Comparison of ENCODE assay signal across 1 cellular context in genomic region chr10:112739219-112739969, GRCh38.
TF ChIP-seq lines count a peak whose summit lies in the region.

No MANE protein-coding gene starts in this region.

TF ChIP-seq in HepG2, 621 proteins besides CTCF, POLR2A, EP300 and RAD21 (continued from another document and continues in another):
- TF ChIP-seq ZMYM3 (CRISPR knock-in tag; IDR thresholded peaks at IDR 0.05): no peak; the same call in 1 of the 2 replicates
- no peak for TF ChIP-seq SAFB2 (CRISPR knock-in tag; IDR thresholded peaks at IDR 0.05; ENCODE audit: borderline replicate concordance, low read depth)
- TF ChIP-seq TFAP4 (IDR thresholded peaks at IDR 0.05; ENCODE audit: borderline replicate concordance, low read depth): peak; percentile 84; the same call in 1 of the 2 replicates
- TF ChIP-seq MBNL3 (CRISPR knock-in tag; conservative IDR thresholded peaks at IDR 0.05): no peak
- no peak for TF ChIP-seq WIZ (CRISPR knock-in tag; IDR thresholded peaks at IDR 0.05)
- no peak for TF ChIP-seq RNF2 (conservative IDR thresholded peaks at IDR 0.05; ENCODE audit: low read depth)
- peak; percentile 85 for TF ChIP-seq HNF1B (CRISPR knock-in tag; IDR thresholded peaks at IDR 0.05)
- TF ChIP-seq ZNF83 (CRISPR knock-in tag; IDR thresholded peaks at IDR 0.05; ENCODE audit: borderline replicate concordance): no peak
- TF ChIP-seq ZNF543 (CRISPR knock-in tag; IDR thresholded peaks at IDR 0.05): peak; percentile 55; the same call in 1 of the 2 replicates
- TF ChIP-seq DNMT3B (CRISPR knock-in tag; conservative IDR thresholded peaks at IDR 0.05): no peak
- no peak for TF ChIP-seq ZNF101 (CRISPR knock-in tag; IDR thresholded peaks at IDR 0.05; ENCODE audit: borderline replicate concordance, low read depth)
- no peak for TF ChIP-seq CENPX (CRISPR knock-in tag; IDR thresholded peaks at IDR 0.05)
- TF ChIP-seq ZNF264 (CRISPR knock-in tag; IDR thresholded peaks at IDR 0.05): peak; percentile 88
- TF ChIP-seq PHF5A (CRISPR knock-in tag; IDR thresholded peaks at IDR 0.05; ENCODE audit: low read depth, unreplicated experiment): peak; percentile 7
- TF ChIP-seq ZNF326 (CRISPR knock-in tag; IDR thresholded peaks at IDR 0.05; ENCODE audit: borderline replicate concordance): no peak
- 0 out of 2 replicates have a peak, but pooled peaks have one; percentile 40 for TF ChIP-seq TOPORS (CRISPR knock-in tag; IDR thresholded peaks at IDR 0.05)
- peak; percentile 29; the same call in 1 of the 2 replicates for TF ChIP-seq PRDM15 (CRISPR knock-in tag; IDR thresholded peaks at IDR 0.05)
- no peak for TF ChIP-seq RAD51 (IDR thresholded peaks at IDR 0.05; ENCODE audit: borderline replicate concordance)
- TF ChIP-seq ZNF644 (CRISPR knock-in tag; IDR thresholded peaks at IDR 0.05; ENCODE audit: low read depth): peak; percentile 93
- no peak for TF ChIP-seq DR1 (CRISPR knock-in tag; IDR thresholded peaks at IDR 0.05)
- TF ChIP-seq ZNF12 (CRISPR knock-in tag; IDR thresholded peaks at IDR 0.05): no peak; the same call in 1 of the 2 replicates
- TF ChIP-seq HOXD1 (CRISPR knock-in tag; IDR thresholded peaks at IDR 0.05): peak; percentile 91
- no peak for TF ChIP-seq IRF9 (CRISPR knock-in tag; IDR thresholded peaks at IDR 0.05; ENCODE audit: borderline replicate concordance)
- TF ChIP-seq BCL3 (CRISPR knock-in tag; IDR thresholded peaks at IDR 0.05): no peak
- TF ChIP-seq ZNF34 (CRISPR knock-in tag; IDR thresholded peaks at IDR 0.05; ENCODE audit: borderline replicate concordance): no peak; the same call in 1 of the 2 replicates
- no peak for TF ChIP-seq ZNF280B (CRISPR knock-in tag; IDR thresholded peaks at IDR 0.05; ENCODE audit: borderline replicate concordance)
- no peak for TF ChIP-seq ZFP36L1 (CRISPR knock-in tag; IDR thresholded peaks at IDR 0.05)
- no peak for TF ChIP-seq BORCS8-MEF2B (CRISPR knock-in tag; IDR thresholded peaks at IDR 0.05)
- TF ChIP-seq ZBTB20 (CRISPR knock-in tag; IDR thresholded peaks at IDR 0.05; ENCODE audit: borderline replicate concordance, low read depth): peak; percentile 87
- TF ChIP-seq NR2F6 (IDR thresholded peaks at IDR 0.05): peak; percentile 90
- TF ChIP-seq NR2F6 (CRISPR knock-in tag; IDR thresholded peaks at IDR 0.05): peak; percentile 88
- TF ChIP-seq CBFB (CRISPR knock-in tag; IDR thresholded peaks at IDR 0.05): 0 out of 2 replicates have a peak, but pooled peaks have one; percentile 15
- no peak for TF ChIP-seq ZNF225 (CRISPR knock-in tag; IDR thresholded peaks at IDR 0.05)
- TF ChIP-seq MLLT10 (CRISPR knock-in tag; IDR thresholded peaks at IDR 0.05): no peak
- TF ChIP-seq ZNF788 (CRISPR knock-in tag; IDR thresholded peaks at IDR 0.05; ENCODE audit: borderline replicate concordance): no peak; the same call in 1 of the 2 replicates
- no peak for TF ChIP-seq ZNF337 (CRISPR knock-in tag; IDR thresholded peaks at IDR 0.05; ENCODE audit: borderline replicate concordance, low read depth)
- no peak for TF ChIP-seq U2AF1 (optimal IDR thresholded peaks at IDR 0.05; ENCODE audit: low read depth, low read length)
- TF ChIP-seq TCF7 (IDR thresholded peaks at IDR 0.05; ENCODE audit: low read depth): peak; percentile 83
- peak; percentile 91 for TF ChIP-seq RARA (CRISPR knock-in tag; IDR thresholded peaks at IDR 0.05)
- peak; percentile 92 for TF ChIP-seq NR2F2 (IDR thresholded peaks at IDR 0.05; ENCODE audit: borderline replicate concordance, low read depth)
- TF ChIP-seq CC2D1A (CRISPR knock-in tag; IDR thresholded peaks at IDR 0.05): no peak
- no peak for TF ChIP-seq CSRNP1 (CRISPR knock-in tag; IDR thresholded peaks at IDR 0.05)
- no peak for TF ChIP-seq KMT2B (CRISPR knock-in tag; IDR thresholded peaks at IDR 0.05)
- peak; percentile 73; the same call in 1 of the 2 replicates for TF ChIP-seq ZBTB7B (CRISPR knock-in tag; IDR thresholded peaks at IDR 0.05)
- TF ChIP-seq ZNF646 (CRISPR knock-in tag; IDR thresholded peaks at IDR 0.05): no peak
- TF ChIP-seq ZNF180 (CRISPR knock-in tag; IDR thresholded peaks at IDR 0.05; ENCODE audit: borderline replicate concordance, low read depth): no peak
- no peak for TF ChIP-seq E2F5 (CRISPR knock-in tag; conservative IDR thresholded peaks at IDR 0.05)
- TF ChIP-seq ZNF709 (CRISPR knock-in tag; IDR thresholded peaks at IDR 0.05): no peak
- TF ChIP-seq ZNF883 (CRISPR knock-in tag; IDR thresholded peaks at IDR 0.05; ENCODE audit: not compliant biosample characterization): no peak
